ENCODE assay signal across 8 cellular contexts in genomic region chr14:66746316-66747006, GRCh38.
DNase-seq lines count a peak whose midpoint lies in the region; ATAC-seq and TF ChIP-seq lines count a peak whose summit lies in the region.

No MANE protein-coding gene starts in this region.

- DNase-seq in AG08396 (ENCODE audit: low spot score) (peak; percentile 15), GM13977 (ENCODE audit: low spot score) (peak; percentile 10), SK-MEL-5 (ENCODE audit: low read depth, low spot score) (peak; percentile 63), foreskin keratinocyte (peak; percentile 12 to 42), skeletal muscle cell (ENCODE audit: low read depth) (peak; percentile 5), aorta (no peak)
- DNase-seq in stimulated activated CD4-positive, alpha-beta T cell treated with anti-CD3 and anti-CD28 coated beads, Interleukin-2, amount 100 ng/mL, for 24 hours = no peak

- peak; percentile 36 for TF ChIP-seq CTCF in GM13977 (IDR thresholded peaks at IDR 0.05; ENCODE audit: extremely low read depth, insufficient read depth, missing control alignments)
- TF ChIP-seq CTCF in foreskin keratinocyte (conservative IDR thresholded peaks at IDR 0.05) = peak; percentile 71

- no peaks in the 10 kb centered on the region for H3K4me1 Mint-ChIP-seq in activated T-helper 17 cell treated with anti-CD3 and anti-CD28 coated beads, Interleukin-2, amount 50 U/mL, for 72 hours

- H3K27ac ChIP-seq in foreskin keratinocyte = no peak overlapping the region
- H3K27ac ChIP-seq in aorta (ENCODE audit: low read depth in 1 of 2, low read length in 2 of 2) = peak overlapping the region in 1 of 2 donors; percentile 43

- in situ Hi-C loops in GM13977 (cut with MboI; ENCODE audit: low pct_unique_long_range_greater_than_20kb, low sequenced_read_pairs, unreplicated experiment) (no loop called here), SK-MEL-5 (cut with HindIII; ENCODE audit: low pct_unique_long_range_greater_than_20kb, low sequenced_read_pairs) (no loop called here)

- no peaks in the 10 kb centered on the region for H3K27me3 Mint-ChIP-seq in activated T-helper 17 cell treated with anti-CD3 and anti-CD28 coated beads, Interleukin-2, amount 50 U/mL, for 72 hours

- H3K4me3 ChIP-seq in skeletal muscle cell (ENCODE audit: low read depth, low read length) = no peak overlapping the region
- no peak overlapping the region for H3K4me3 ChIP-seq in aorta (ENCODE audit: low read length in 2 of 2)

- no peak overlapping the region for H3K27ac Mint-ChIP-seq in activated T-helper 17 cell treated with anti-CD3 and anti-CD28 coated beads, Interleukin-2, amount 50 U/mL, for 72 hours

- H3K27me3 ChIP-seq in foreskin keratinocyte (no peaks in the 10 kb centered on the region), aorta (ENCODE audit: control insufficient read depth in 1 of 2, insufficient read depth in 2 of 2, low read length in 1 of 2) (no peaks in the 10 kb centered on the region)

- H3K36me3 Mint-ChIP-seq in activated T-helper 17 cell treated with anti-CD3 and anti-CD28 coated beads, Interleukin-2, amount 50 U/mL, for 72 hours (ENCODE audit: low read depth) = no peaks in the 10 kb centered on the region

- no peaks in the 10 kb centered on the region for H3K9me3 ChIP-seq in aorta (ENCODE audit: control insufficient read depth, low read length)

- no peaks in the 10 kb centered on the region for H3K36me3 ChIP-seq in aorta (ENCODE audit: control insufficient read depth in 1 of 2, insufficient read depth in 2 of 2, low read length in 1 of 2)

- no peaks in the 10 kb centered on the region for H3K9me3 Mint-ChIP-seq in activated T-helper 17 cell treated with anti-CD3 and anti-CD28 coated beads, Interleukin-2, amount 50 U/mL, for 72 hours

- H3K4me1 ChIP-seq in foreskin keratinocyte (no peaks in the 10 kb centered on the region), aorta (ENCODE audit: control insufficient read depth in 1 of 2, insufficient read depth in 2 of 2, low read length in 2 of 2) (no peaks in the 10 kb centered on the region)

- intact Hi-C loops in aorta (cut with DNase I) = no loop called here

- no peak overlapping the region for H3K4me3 Mint-ChIP-seq in activated T-helper 17 cell treated with anti-CD3 and anti-CD28 coated beads, Interleukin-2, amount 50 U/mL, for 72 hours

- peak; percentile 71 for ATAC-seq in foreskin keratinocyte
- no peak for ATAC-seq in aorta (ENCODE audit: low FRiP score)
- no peak for ATAC-seq in activated T-helper 17 cell treated with anti-CD3 and anti-CD28 coated beads, Interleukin-2, amount 50 U/mL, for 72 hours (replicated peaks)

- WGBS in aorta, 2 donors = 88% methylated on average over 2 of the region's 2 CpGs

Comparison
In these comparisons a context has a peak if more than half of its experiments do, and no peak if none do; other contexts are left out.
1. DNase-seq: peak in AG08396 (single experiment), GM13977 (single experiment), SK-MEL-5 (single experiment), foreskin keratinocyte (2 of 2) and skeletal muscle cell (single experiment); none in aorta (0 of 2) and stimulated activated CD4-positive, alpha-beta T cell treated with anti-CD3 and anti-CD28 coated beads, Interleukin-2, amount 100 ng/mL, for 24 hours (0 of 2).